In the genomic region with DNA sequence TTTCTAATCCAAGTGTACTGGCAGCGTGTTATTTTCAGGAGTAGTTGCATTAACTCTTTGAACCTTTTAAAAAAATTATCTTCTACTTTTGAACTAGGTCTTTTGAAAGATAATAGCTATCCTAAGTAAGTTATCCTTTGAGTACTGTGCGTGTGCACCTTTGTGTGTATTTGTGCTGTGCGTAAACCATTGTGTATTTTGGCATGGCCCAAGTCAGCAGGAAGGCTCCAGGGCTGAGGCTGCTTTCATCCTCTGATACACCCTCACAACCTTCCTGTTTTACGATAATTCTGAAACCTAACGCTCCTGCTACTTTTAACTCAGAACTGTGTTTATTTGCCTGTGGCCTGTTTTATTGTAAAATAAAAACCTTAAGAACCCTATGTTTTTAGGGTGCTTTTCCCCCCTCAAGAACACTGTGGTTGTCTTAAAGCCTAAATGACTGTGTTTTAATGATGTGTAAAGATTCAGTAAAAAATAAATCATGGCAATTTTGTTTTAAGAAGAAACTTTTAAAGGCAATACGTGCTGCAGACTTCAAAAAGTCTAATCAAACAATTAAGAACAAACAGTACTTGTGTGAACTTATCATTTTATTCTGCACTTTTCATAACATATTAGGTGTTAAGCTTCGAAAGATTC, we compare ENCODE assay signal across 12 cellular contexts. TPM values are rescaled to one million over a fixed set of nuclear protein-coding genes. Genes with fewer than 3 reads are reported as not detected.
DNase-seq lines count a peak whose midpoint lies in the region; ATAC-seq and TF ChIP-seq lines count a peak whose summit lies in the region.
"Had no signal": no experiment of that assay in that cellular context is flagged by ENCODE, and none has a peak within 500 bp of the region (broad histone marks: within the 10 kb centered on the region; RNA-seq: fewer than 3 reads in every experiment).

No MANE protein-coding gene starts in this region.

- peak; percentile 28 for DNase-seq in COR-L47 (lab: John Stamatoyannopoulos, UW)
- peak; percentile 82 for DNase-seq in SHP77 treated with DMSO at 0.1 percent for 48 hours (lab: John Stamatoyannopoulos, UW)
- DNase-seq in mesothelial cell of epicardium (ENCODE audit: low spot score in 2 of 2, unreplicated experiment in 2 of 2) = no peak
- no peak for DNase-seq in activated CD4-positive, CD25-positive, alpha-beta regulatory T cell treated with anti-CD3 and anti-CD28 coated beads, Interleukin-2, amount 50 U/mL, for 72 hours
- DNase-seq: activated CD8-positive, alpha-beta T cell treated with anti-CD3 and anti-CD28 coated beads, Interleukin-2, amount 10 ng/mL, durations not matched to agents 7 days and 5 days; glutamatergic neuron; natural killer cell; stimulated activated CD4-positive, alpha-beta T cell treated with anti-CD3 and anti-CD28 coated beads, Interleukin-4, amount 100 ng/mL, for 1 hour had no signal

- H3K36me3 Mint-ChIP-seq in mesothelial cell of epicardium = peaks cover 4% of the 10 kb centered on the region
- H3K36me3 Mint-ChIP-seq: natural killer cell had no signal

- ATAC-seq in HG03354 (IDR thresholded peaks at IDR 0.05; ENCODE audit: poor library complexity, severe bottlenecking, unreplicated experiment) = peak; percentile 57
- no peak for ATAC-seq in GM18873 (IDR thresholded peaks at IDR 0.05; ENCODE audit: low FRiP score, unreplicated experiment)
- ATAC-seq in GM21515 (IDR thresholded peaks at IDR 0.05; ENCODE audit: unreplicated experiment) = no peak
- ATAC-seq in HG03342 (IDR thresholded peaks at IDR 0.05; ENCODE audit: unreplicated experiment) = no peak
- ATAC-seq: activated CD8-positive, alpha-beta T cell treated with anti-CD3 and anti-CD28 coated beads, Interleukin-2, amount 10 ng/mL, durations not matched to agents 7 days and 5 days; natural killer cell had no signal

- H3K4me1 Mint-ChIP-seq in mesothelial cell of epicardium = peaks cover 47% of the 10 kb centered on the region

- peaks cover 7% of the 10 kb centered on the region for H3K9me3 Mint-ChIP-seq in mesothelial cell of epicardium
- H3K9me3 Mint-ChIP-seq: natural killer cell had no signal

- H3K27ac Mint-ChIP-seq in mesothelial cell of epicardium = peak overlapping the region; percentile 65
- H3K27ac Mint-ChIP-seq: activated CD8-positive, alpha-beta T cell treated with anti-CD3 and anti-CD28 coated beads, Interleukin-2, amount 10 ng/mL, durations not matched to agents 7 days and 5 days; natural killer cell had no signal

- no peaks in the 10 kb centered on the region for H3K27me3 Mint-ChIP-seq in mesothelial cell of epicardium (ENCODE audit: low read depth)

- H3K4me3 Mint-ChIP-seq in mesothelial cell of epicardium = no peak overlapping the region
- H3K4me3 Mint-ChIP-seq: activated CD8-positive, alpha-beta T cell treated with anti-CD3 and anti-CD28 coated beads, Interleukin-2, amount 10 ng/mL, durations not matched to agents 7 days and 5 days; natural killer cell had no signal

- TF ChIP-seq CTCF in mesothelial cell of epicardium (IDR thresholded peaks at IDR 0.05; ENCODE audit: unreplicated experiment) = no peak

RNA-seq across cellular contexts. Expression of a gene that starts 57.5 kb away (rescaled TPM):
- total RNA-seq in mesothelial cell of epicardium = 32.2 to 37.4 TPM (median 35.9 TPM) in 3 replicates

Comparison
In these comparisons a context has a peak if more than half of its experiments do, and no peak if none do; other contexts are left out.
1. DNase-seq: peak in COR-L47 (single experiment) and SHP77 treated with DMSO at 0.1 percent for 48 hours (single experiment); none in mesothelial cell of epicardium (0 of 2) and activated CD4-positive, CD25-positive, alpha-beta regulatory T cell treated with anti-CD3 and anti-CD28 coated beads, Interleukin-2, amount 50 U/mL, for 72 hours (single experiment).